ENCODE assay signal across 8 cellular contexts in the genomic region with DNA sequence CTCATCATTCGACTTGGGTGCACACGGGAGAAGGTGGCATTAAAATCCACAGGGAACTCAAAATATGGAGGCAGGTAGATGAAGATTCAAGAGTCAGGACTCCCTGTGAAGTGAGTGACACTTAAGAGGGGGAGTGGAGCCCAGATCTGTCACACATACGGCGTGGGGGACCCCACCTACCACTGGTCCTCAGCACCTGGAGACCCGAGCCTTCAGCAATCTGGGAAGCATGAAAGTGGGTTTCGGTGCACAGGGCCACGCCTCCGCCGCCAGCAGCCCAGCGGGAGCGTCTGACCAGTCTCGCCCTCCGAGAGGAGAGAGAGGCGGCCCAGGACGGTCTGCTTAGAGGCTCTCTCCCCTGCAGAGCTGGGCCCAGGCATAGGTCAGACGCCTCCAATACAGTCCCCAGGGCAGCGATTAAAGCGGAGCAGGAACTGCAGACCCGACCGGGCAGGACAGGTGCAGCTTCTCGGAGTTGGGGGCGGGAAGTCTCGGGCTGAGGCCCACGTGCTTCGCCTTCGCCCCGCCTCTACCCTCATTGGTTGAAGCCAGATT. TPM values are rescaled to one million over a fixed set of nuclear protein-coding genes. Genes with fewer than 3 reads are reported as not detected.
A peak's percentile ranks its signal among the peaks of the same experiment; 100 is the strongest.
DNase-seq lines count a peak whose midpoint lies in the region; ATAC-seq and TF ChIP-seq lines count a peak whose summit lies in the region.

No MANE protein-coding gene starts in this region.

- WGBS in gastroesophageal sphincter (ENCODE audit: low coverage in 1 of 2), 2 donors, result 44% methylated on average over 2 of the region's 27 CpGs; no CpG with 5 or more reads in 1 of the 2 donors

- H3K27ac ChIP-seq in SJCRH30, result no peak overlapping the region
- peak overlapping the region in 3 of 4 donors; percentile 65 to 75 (median 67) for H3K27ac ChIP-seq in gastroesophageal sphincter
- peak overlapping the region; percentile 70 to 88 (median 86) for H3K27ac ChIP-seq in gastrocnemius medialis

- no peak for DNase-seq in SJCRH30
- no peak for DNase-seq in gastrocnemius medialis
- no peak for DNase-seq in stimulated activated CD4-positive, alpha-beta T cell treated with anti-CD3 and anti-CD28 coated beads, Interleukin-15, amount 100 ng/mL, for 24 hours
- no peak for DNase-seq in NCI-H1105 treated with DMSO at 0.1 percent for 48 hours (lab: John Stamatoyannopoulos, UW)

- in situ Hi-C loops in gastrocnemius medialis (cut with MboI; ENCODE audit: low sequenced_read_pairs in 4 of 4), result loop anchor here in 1 of 4 donors (25.0 kb wide), 1 partner anchor 459 kb away; no protein-coding TSS in a partner anchor

- H3K4me3 ChIP-seq in SJCRH30 (peak overlapping the region; percentile 52), gastroesophageal sphincter (peak overlapping the region; percentile 23 to 97), gastrocnemius medialis (peak overlapping the region; percentile 63 to 81 (median 72))

- H3K9me3 ChIP-seq in SJCRH30 (replicated peaks), result no peaks in the 10 kb centered on the region
- H3K9me3 ChIP-seq in gastroesophageal sphincter, result no peaks in the 10 kb centered on the region
- H3K9me3 ChIP-seq in gastrocnemius medialis, result no peaks in the 10 kb centered on the region

- no peak for TF ChIP-seq EP300 in gastroesophageal sphincter (IDR thresholded peaks at IDR 0.05)

- no peak for TF ChIP-seq CTCF in gastroesophageal sphincter (IDR thresholded peaks at IDR 0.05)
- TF ChIP-seq CTCF in gastrocnemius medialis (IDR thresholded peaks at IDR 0.05 in 4 of 5, conservative IDR thresholded peaks at IDR 0.05 in 1 of 5), result no peak

- H3K4me1 ChIP-seq in SJCRH30, result peaks cover 13% of the 10 kb centered on the region
- peaks cover 0 to 29% (median 9%) of the 10 kb centered on the region in 3 donors for H3K4me1 ChIP-seq in gastroesophageal sphincter
- H3K4me1 ChIP-seq in gastrocnemius medialis, result peaks cover 17 to 19% of the 10 kb centered on the region in 2 donors

- no peak for ATAC-seq in gastroesophageal sphincter
- ATAC-seq in gastrocnemius medialis, result no peak
- no peak for ATAC-seq in HG03457 (IDR thresholded peaks at IDR 0.05; ENCODE audit: unreplicated experiment)
- ATAC-seq in GM18909 (IDR thresholded peaks at IDR 0.05; ENCODE audit: poor library complexity, unreplicated experiment), result no peak

- intact Hi-C loops in gastrocnemius medialis (cut with DNase I; ENCODE audit: low total_unique reads), result loop anchor here (1.0 to 5.0 kb wide), 3 partner anchors 28 to 174 kb away; partner anchors contain the start of genes LRSAM1, RPL12 and ZNF79

- TF ChIP-seq POLR2A in GM18526 (IDR thresholded peaks at IDR 0.05; ENCODE audit: extremely low read depth, insufficient read length), result peak; percentile 46
- TF ChIP-seq POLR2A in gastroesophageal sphincter (IDR thresholded peaks at IDR 0.05), result no peak
- no peak for TF ChIP-seq POLR2A in gastrocnemius medialis (IDR thresholded peaks at IDR 0.05)

- H3K36me3 ChIP-seq in SJCRH30 (no peaks in the 10 kb centered on the region), gastroesophageal sphincter (peaks cover 0 to 35% of the 10 kb centered on the region in 2 donors), gastrocnemius medialis (peaks cover 0 to 11% of the 10 kb centered on the region in 2 donors)

- H3K27me3 ChIP-seq in SJCRH30 (no peaks in the 10 kb centered on the region), gastroesophageal sphincter (no peaks in the 10 kb centered on the region), gastrocnemius medialis (no peaks in the 10 kb centered on the region)

RNA-seq across cellular contexts. Expression of gene SLC2A8, which starts 0.6 kb away (rescaled TPM):
- total RNA-seq in SJCRH30 (2014; rRNA removed; shearing (Covaris generic)), result 13.1 and 16.7 TPM in 2 replicates
- total RNA-seq in gastroesophageal sphincter (10 to 100 TPM; 23.7 to 40.2 (median 29.8) TPM), gastrocnemius medialis (10 to 100 TPM; 19.8 to 31.2 (median 25.7) TPM)

RNA-seq across cellular contexts. Expression of gene ZNF79, which starts 27.9 kb away (rescaled TPM):
- total RNA-seq in SJCRH30 (2014; rRNA removed; shearing (Covaris generic)), result 11.7 and 12.1 TPM in 2 replicates
- total RNA-seq in gastroesophageal sphincter (10 to 100 TPM in 3 of 4 donors, 1 to 10 TPM in 1; 5.3 to 16.3 (median 12.7) TPM), gastrocnemius medialis (1 to 10 TPM; 3.9 to 9.3 (median 6.4) TPM)

RNA-seq across cellular contexts. Expression of gene RPL12, which starts 54.9 kb away (rescaled TPM):
- total RNA-seq in SJCRH30 (2014; rRNA removed; shearing (Covaris generic)), result 4,429 and 4,439 TPM in 2 replicates
- total RNA-seq in gastroesophageal sphincter, result 1,000 to 10,000 TPM in 3 of 4 donors, 100 to 1,000 TPM in 1; 879 to 2,906 (median 1,722) TPM
- total RNA-seq in gastrocnemius medialis, result 1,000 to 10,000 TPM; 1,654 to 2,251 (median 1,749) TPM

RNA-seq across cellular contexts. Expression of gene LRSAM1, which starts 55.0 kb away (rescaled TPM):
- 5.8 and 7.3 TPM in 2 replicates for total RNA-seq in SJCRH30 (2014; rRNA removed; shearing (Covaris generic))
- 10 to 100 TPM; 15.5 to 26.5 (median 20.2) TPM for total RNA-seq in gastroesophageal sphincter
- total RNA-seq in gastrocnemius medialis, result 10 to 100 TPM; 10.2 to 17.3 (median 16.1) TPM
